Comparison of ENCODE assay signal across 8 cellular contexts in genomic region chr10:131963811-131964210, GRCh38.
"Had no signal": no experiment of that assay in that cellular context is flagged by ENCODE, and none has a peak within 500 bp of the region (broad histone marks: within the 10 kb centered on the region; RNA-seq: fewer than 3 reads in every experiment).

No MANE protein-coding gene starts in this region.

- H3K4me3 Mint-ChIP-seq: endodermal cell had no signal

- H3K27ac Mint-ChIP-seq: endodermal cell had no signal

- H3K9me3 Mint-ChIP-seq: endodermal cell had no signal

- DNase-seq: brain microvascular endothelial cell, endodermal cell, erythroblast, hippocampal formation, mesendoderm, small intestine, T-helper 9 cell, tibial artery had no signal

- H3K4me1 Mint-ChIP-seq: endodermal cell had no signal
